Comparison of ENCODE assay signal across 8 cellular contexts in genomic region chr6:28606424-28607391, GRCh38.
DNase-seq lines count a peak whose midpoint lies in the region; ATAC-seq and TF ChIP-seq lines count a peak whose summit lies in the region.

No MANE protein-coding gene starts in this region.

- intact Hi-C loops in left ventricle myocardium inferior (cut with micrococcal nuclease) = no loop called here
- intact Hi-C loops in cardiac septum (cut with DNase I) = no loop called here

- H3K9me3 ChIP-seq in left ventricle myocardium inferior (replicated peaks) = no peaks in the 10 kb centered on the region
- no peaks in the 10 kb centered on the region for H3K9me3 ChIP-seq in SJCRH30 (replicated peaks)

- H3K27ac ChIP-seq in left ventricle myocardium inferior (replicated peaks) (no peak overlapping the region), SJCRH30 (no peak overlapping the region)

- DNase-seq in left ventricle myocardium inferior (no peak), cardiac septum (ENCODE audit: low spot score) (no peak), LHCN-M2 (ENCODE audit: low read depth) (peak; percentile 88), SJCRH30 (peak; percentile 80), cerebellar cortex (ENCODE audit: low spot score) (peak; percentile 79), middle frontal gyrus (ENCODE audit: extremely low spot score, low spot score) (peak; percentile 15)

- peaks cover 89% of the 10 kb centered on the region for H3K27me3 ChIP-seq in left ventricle myocardium inferior (ENCODE audit: low read depth)
- no peaks in the 10 kb centered on the region for H3K27me3 ChIP-seq in SJCRH30

- no peak for TF ChIP-seq CTCF in left ventricle myocardium inferior (IDR thresholded peaks at IDR 0.05; ENCODE audit: borderline replicate concordance)

- ATAC-seq in GM21423 (IDR thresholded peaks at IDR 0.05; ENCODE audit: unreplicated experiment) = no peak
- ATAC-seq in GM21576 (IDR thresholded peaks at IDR 0.05; ENCODE audit: unreplicated experiment) = no peak

- H3K36me3 ChIP-seq in left ventricle myocardium inferior (no peaks in the 10 kb centered on the region), SJCRH30 (no peaks in the 10 kb centered on the region)

- H3K4me3 ChIP-seq in left ventricle myocardium inferior (peak overlapping the region; percentile 37), SJCRH30 (peak overlapping the region; percentile 59)

- H3K4me1 ChIP-seq in left ventricle myocardium inferior = no peaks in the 10 kb centered on the region
- no peaks in the 10 kb centered on the region for H3K4me1 ChIP-seq in SJCRH30

Comparison
In these comparisons a context has a peak if more than half of its experiments do, and no peak if none do; other contexts are left out.
1. DNase-seq: peak in LHCN-M2 (single experiment), SJCRH30 (2 of 2), cerebellar cortex (single experiment) and middle frontal gyrus (single experiment); none in left ventricle myocardium inferior (single experiment) and cardiac septum (single experiment).